ENCODE assay signal across 8 cellular contexts in the genomic region with DNA sequence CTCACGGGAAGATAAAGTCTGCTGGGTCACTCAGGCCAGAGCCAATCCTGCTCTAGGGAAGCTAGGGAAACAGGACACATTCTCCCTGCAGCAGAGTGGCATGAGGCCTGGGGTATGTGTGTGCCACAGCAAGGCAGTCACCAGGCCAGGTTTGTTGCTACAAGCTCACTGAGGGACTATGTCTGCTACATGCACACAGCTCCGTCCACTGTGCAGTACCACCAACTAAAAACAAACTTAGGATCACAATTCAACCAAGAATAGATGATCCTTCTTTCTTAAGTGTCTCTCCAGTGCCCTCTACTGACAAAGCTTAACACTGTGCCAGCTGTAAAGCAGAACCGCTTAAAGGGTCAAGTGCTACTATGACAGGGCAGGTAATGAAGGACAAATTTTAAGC.
DNase-seq lines count a peak whose midpoint lies in the region; ATAC-seq lines count a peak whose summit lies in the region.

No MANE protein-coding gene starts in this region.

- WGBS in right cardiac atrium, result 96% methylated on average over 3 of the region's 3 CpGs

- no peak overlapping the region for H3K27ac ChIP-seq in right cardiac atrium (ENCODE audit: low read length)

- no peak overlapping the region for H3K4me3 ChIP-seq in right cardiac atrium (ENCODE audit: low read length)

- DNase-seq in SHP77 (lab: John Stamatoyannopoulos, UW) (peak; percentile 29 to 45), SHP77 treated with DMSO at 0.1 percent for 48 hours (lab: John Stamatoyannopoulos, UW) (no peak), NCI-H146 (lab: John Stamatoyannopoulos, UW) (peak; percentile 41), right cardiac atrium (no peak), AG08396 (ENCODE audit: low spot score) (no peak), NCI-H1436 (lab: John Stamatoyannopoulos, UW) (no peak)
- DNase-seq in activated CD8-positive, alpha-beta memory T cell treated with anti-CD3 and anti-CD28 coated beads, Interleukin-2, amount 50 U/mL, for 4 hours, result peak; percentile 18

- no peaks in the 10 kb centered on the region for H3K4me1 ChIP-seq in right cardiac atrium (ENCODE audit: control insufficient read depth, insufficient read depth, low read length)

- no peaks in the 10 kb centered on the region for H3K9me3 ChIP-seq in right cardiac atrium (ENCODE audit: control insufficient read depth, low read length)

- ATAC-seq in HG02571 (IDR thresholded peaks at IDR 0.05; ENCODE audit: unreplicated experiment) (peak; percentile 67), right cardiac atrium (peak; percentile 13 to 33)

- no peaks in the 10 kb centered on the region for H3K27me3 ChIP-seq in right cardiac atrium (ENCODE audit: control insufficient read depth, insufficient read depth)

- intact Hi-C loops in right cardiac atrium (cut with DNase I), result no loop called here

Comparison
In these comparisons a context has a peak if more than half of its experiments do, and no peak if none do; other contexts are left out.
1. DNase-seq: peak in SHP77 (2 of 2), NCI-H146 (single experiment) and activated CD8-positive, alpha-beta memory T cell treated with anti-CD3 and anti-CD28 coated beads, Interleukin-2, amount 50 U/mL, for 4 hours (single experiment); none in SHP77 treated with DMSO at 0.1 percent for 48 hours (single experiment), right cardiac atrium (0 of 3), AG08396 (single experiment) and NCI-H1436 (single experiment).